18 cellular contexts compared by ENCODE assay signal in the genomic region with DNA sequence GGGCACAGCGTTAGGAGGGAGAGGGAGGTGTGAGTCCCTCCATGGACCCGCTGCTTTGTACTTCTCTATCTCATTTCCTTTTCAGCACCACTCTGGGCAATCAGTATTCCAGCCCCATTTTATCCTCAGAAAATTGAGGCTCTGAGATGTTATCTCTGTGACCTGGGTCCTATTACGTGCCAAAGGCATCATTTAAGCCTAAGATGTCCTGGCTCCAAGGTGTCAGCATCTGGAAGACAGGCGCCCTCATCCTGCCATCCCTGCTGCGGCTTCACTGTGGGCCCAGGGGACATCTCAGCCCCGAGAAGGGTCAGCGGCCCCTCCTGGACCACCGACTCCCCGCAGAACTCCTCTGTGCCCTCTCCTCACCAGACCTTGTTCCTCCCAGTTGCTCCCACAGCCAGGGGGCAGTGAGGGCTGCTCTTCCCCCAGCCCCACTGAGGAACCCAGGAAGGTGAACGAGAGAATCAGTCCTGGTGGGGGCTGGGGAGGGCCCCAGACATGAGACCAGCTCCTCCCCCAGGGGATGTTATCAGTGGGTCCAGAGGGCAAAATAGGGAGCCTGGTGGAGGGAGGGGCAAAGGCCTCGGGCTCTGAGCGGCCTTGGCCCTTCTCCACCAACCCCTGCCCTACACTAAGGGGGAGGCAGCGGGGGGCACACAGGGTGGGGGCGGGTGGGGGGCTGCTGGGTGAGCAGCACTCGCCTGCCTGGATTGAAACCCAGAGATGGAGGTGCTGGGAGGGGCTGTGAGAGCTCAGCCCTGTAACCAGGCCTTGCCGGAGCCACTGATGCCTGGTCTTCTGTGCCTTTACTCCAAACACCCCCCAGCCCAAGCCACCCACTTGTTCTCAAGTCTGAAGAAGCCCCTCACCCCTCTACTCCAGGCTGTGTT. TPM values are rescaled to one million over a fixed set of nuclear protein-coding genes. Genes with fewer than 3 reads are reported as not detected.
A peak's percentile ranks its signal among the peaks of the same experiment; 100 is the strongest.
DNase-seq lines count a peak whose midpoint lies in the region; TF ChIP-seq lines count a peak whose summit lies in the region.
"Had no signal": no experiment of that assay in that cellular context is flagged by ENCODE, and none has a peak within 500 bp of the region (broad histone marks: within the 10 kb centered on the region; RNA-seq: fewer than 3 reads in every experiment).

No MANE protein-coding gene starts in this region.

- H3K4me1 Mint-ChIP-seq in nephron progenitor cell = peaks cover 27% of the 10 kb centered on the region
- H3K4me1 Mint-ChIP-seq in activated T-helper 1 cell treated with anti-CD3 and anti-CD28 coated beads, Interleukin-12 subunit alpha, Interleukin-12 subunit beta, Interleukin-2, Interleukin-4 antibody, amounts not matched to agents 30 ng/mL and 10 ng/mL and 1 ng/mL, durations not matched to agents 14 hours and 24 hours and 36 hours (ENCODE audit: low read depth) = no peaks in the 10 kb centered on the region
- peaks cover 14% of the 10 kb centered on the region for H3K4me1 Mint-ChIP-seq in mesothelial cell of epicardium

- no peaks in the 10 kb centered on the region for H4K20me1 ChIP-seq in BLaER1

- DNase-seq in OCI-M1 (lab: John Stamatoyannopoulos, UW) = peak; percentile 39
- no peak for DNase-seq in nephron progenitor cell
- DNase-seq in activated T-helper 1 cell treated with anti-CD3 and anti-CD28 coated beads, Interleukin-12 subunit alpha, Interleukin-12 subunit beta, Interleukin-2, Interleukin-4 antibody, amounts not matched to agents 30 ng/mL and 10 ng/mL and 1 ng/mL, durations not matched to agents 14 hours and 24 hours and 36 hours (ENCODE audit: low spot score) = no peak
- DNase-seq in mesothelial cell of epicardium (ENCODE audit: low spot score in 2 of 2, unreplicated experiment in 2 of 2) = no peak
- no peak for DNase-seq in NCI-H2227 (lab: John Stamatoyannopoulos, UW; ENCODE audit: unreplicated experiment)
- no peak for DNase-seq in SHP77 treated with DMSO at 0.1 percent for 48 hours (lab: John Stamatoyannopoulos, UW)
- DNase-seq: CD4-positive, alpha-beta T cell; DMS79; MG63; NCI-H1092 treated with DMSO at 0.1 percent for 48 hours; NCI-H1694 treated with DMSO at 0.1 percent for 48 hours; NCI-H82; SHP77 had no signal

- no peaks in the 10 kb centered on the region for H3K9me3 Mint-ChIP-seq in nephron progenitor cell
- no peaks in the 10 kb centered on the region for H3K9me3 Mint-ChIP-seq in activated T-helper 1 cell treated with anti-CD3 and anti-CD28 coated beads, Interleukin-12 subunit alpha, Interleukin-12 subunit beta, Interleukin-2, Interleukin-4 antibody, amounts not matched to agents 30 ng/mL and 10 ng/mL and 1 ng/mL, durations not matched to agents 14 hours and 24 hours and 36 hours
- H3K9me3 Mint-ChIP-seq in mesothelial cell of epicardium = no peaks in the 10 kb centered on the region
- H3K9me3 Mint-ChIP-seq: CD4-positive, alpha-beta T cell had no signal

- H3K4me1 ChIP-seq in BLaER1 (peaks cover 15% of the 10 kb centered on the region), duodenal mucosa (ENCODE audit: control insufficient read depth in 1 of 2, insufficient read depth in 2 of 2, low read length in 2 of 2) (peaks cover 48 to 54% of the 10 kb centered on the region in 2 donors)
- H3K4me1 ChIP-seq: A549 had no signal

- H3K4me2 ChIP-seq in BLaER1 = peak overlapping the region; percentile 75
- H3K4me2 ChIP-seq: A549, KMS-11 had no signal

- H3K9ac ChIP-seq in BLaER1 (0 out of 2 replicates have a peak overlapping the region, but pooled peaks have one; percentile 45), duodenal mucosa (ENCODE audit: low read depth in 1 of 2, low read length in 2 of 2) (peak overlapping the region; percentile 32 to 42)
- H3K9ac ChIP-seq: KMS-11 had no signal

- H3K4me3 Mint-ChIP-seq in nephron progenitor cell = no peak overlapping the region
- H3K4me3 Mint-ChIP-seq in activated T-helper 1 cell treated with anti-CD3 and anti-CD28 coated beads, Interleukin-12 subunit alpha, Interleukin-12 subunit beta, Interleukin-2, Interleukin-4 antibody, amounts not matched to agents 30 ng/mL and 10 ng/mL and 1 ng/mL, durations not matched to agents 14 hours and 24 hours and 36 hours = no peak overlapping the region
- no peak overlapping the region for H3K4me3 Mint-ChIP-seq in mesothelial cell of epicardium
- H3K4me3 Mint-ChIP-seq: CD4-positive, alpha-beta T cell had no signal

- no peak overlapping the region for H3K4me3 ChIP-seq in BLaER1
- peak overlapping the region; percentile 21 to 42 for H3K4me3 ChIP-seq in duodenal mucosa (ENCODE audit: low read depth in 1 of 2, low read length in 2 of 2)
- H3K4me3 ChIP-seq: A549, MG63 had no signal

- H3K27ac ChIP-seq in BLaER1 (peak overlapping the region; percentile 41; the same call in 1 of the 2 replicates), duodenal mucosa (ENCODE audit: low read depth, low read length) (peak overlapping the region; percentile 49)
- H3K27ac ChIP-seq: A549, KMS-11 had no signal

- H3K27me3 ChIP-seq in BLaER1 = no peaks in the 10 kb centered on the region
- no peaks in the 10 kb centered on the region for H3K27me3 ChIP-seq in duodenal mucosa (ENCODE audit: control insufficient read depth in 1 of 2, insufficient read depth in 2 of 2, low read length in 2 of 2)
- H3K27me3 ChIP-seq: MG63 had no signal

- no peaks in the 10 kb centered on the region for H3K9me3 ChIP-seq in BLaER1
- no peaks in the 10 kb centered on the region for H3K9me3 ChIP-seq in duodenal mucosa (ENCODE audit: control insufficient read depth in 1 of 2, low read length in 2 of 2)
- H3K9me3 ChIP-seq: A549, MG63 had no signal

- H3K36me3 Mint-ChIP-seq in nephron progenitor cell (ENCODE audit: low read depth) (no peaks in the 10 kb centered on the region), mesothelial cell of epicardium (no peaks in the 10 kb centered on the region)
- H3K36me3 Mint-ChIP-seq in activated T-helper 1 cell treated with anti-CD3 and anti-CD28 coated beads, Interleukin-12 subunit alpha, Interleukin-12 subunit beta, Interleukin-2, Interleukin-4 antibody, amounts not matched to agents 30 ng/mL and 10 ng/mL and 1 ng/mL, durations not matched to agents 14 hours and 24 hours and 36 hours (ENCODE audit: low read depth) = no peaks in the 10 kb centered on the region

- H3K36me3 ChIP-seq in BLaER1 = no peaks in the 10 kb centered on the region
- no peaks in the 10 kb centered on the region for H3K36me3 ChIP-seq in duodenal mucosa (ENCODE audit: control insufficient read depth in 1 of 2, insufficient read depth in 2 of 2, low read length in 2 of 2)
- H3K36me3 ChIP-seq: MG63 had no signal

- H3K27me3 Mint-ChIP-seq in nephron progenitor cell (ENCODE audit: low read depth, poor library complexity) (peaks cover 14% of the 10 kb centered on the region), mesothelial cell of epicardium (ENCODE audit: low read depth) (no peaks in the 10 kb centered on the region)
- H3K27me3 Mint-ChIP-seq in activated T-helper 1 cell treated with anti-CD3 and anti-CD28 coated beads, Interleukin-12 subunit alpha, Interleukin-12 subunit beta, Interleukin-2, Interleukin-4 antibody, amounts not matched to agents 30 ng/mL and 10 ng/mL and 1 ng/mL, durations not matched to agents 14 hours and 24 hours and 36 hours (ENCODE audit: insufficient read depth) = peaks cover 7% of the 10 kb centered on the region
- H3K27me3 Mint-ChIP-seq: CD4-positive, alpha-beta T cell had no signal

- intact Hi-C loops in activated T-helper 1 cell treated with anti-CD3 and anti-CD28 coated beads, Interleukin-12 subunit alpha, Interleukin-12 subunit beta, Interleukin-2, Interleukin-4 antibody, amounts not matched to agents 30 ng/mL and 10 ng/mL and 1 ng/mL, durations not matched to agents 14 hours and 24 hours and 36 hours (cut with micrococcal nuclease) = no loop called here

- H3K27ac Mint-ChIP-seq in nephron progenitor cell = peak overlapping the region; percentile 78
- H3K27ac Mint-ChIP-seq in activated T-helper 1 cell treated with anti-CD3 and anti-CD28 coated beads, Interleukin-12 subunit alpha, Interleukin-12 subunit beta, Interleukin-2, Interleukin-4 antibody, amounts not matched to agents 30 ng/mL and 10 ng/mL and 1 ng/mL, durations not matched to agents 14 hours and 24 hours and 36 hours = no peak overlapping the region
- no peak overlapping the region for H3K27ac Mint-ChIP-seq in mesothelial cell of epicardium
- H3K27ac Mint-ChIP-seq: CD4-positive, alpha-beta T cell had no signal

- TF ChIP-seq CTCF in nephron progenitor cell (IDR thresholded peaks at IDR 0.05) (no peak), mesothelial cell of epicardium (IDR thresholded peaks at IDR 0.05; ENCODE audit: unreplicated experiment) (no peak)

RNA-seq across cellular contexts. Expression of a gene that starts 0.8 kb away (rescaled TPM):
- total RNA-seq in activated T-helper 1 cell treated with anti-CD3 and anti-CD28 coated beads, Interleukin-12 subunit alpha, Interleukin-12 subunit beta, Interleukin-2, Interleukin-4 antibody, amounts not matched to agents 30 ng/mL and 10 ng/mL and 1 ng/mL, durations not matched to agents 14 hours and 24 hours and 36 hours = not detected in 2 replicates
- total RNA-seq in mesothelial cell of epicardium = not detected in 3 replicates
- total RNA-seq: CD4-positive, alpha-beta T cell; NCI-H460 had no signal

RNA-seq across cellular contexts. Expression of a gene that starts 5.8 kb away (rescaled TPM):
- total RNA-seq in activated T-helper 1 cell treated with anti-CD3 and anti-CD28 coated beads, Interleukin-12 subunit alpha, Interleukin-12 subunit beta, Interleukin-2, Interleukin-4 antibody, amounts not matched to agents 30 ng/mL and 10 ng/mL and 1 ng/mL, durations not matched to agents 14 hours and 24 hours and 36 hours = not detected in 2 replicates
- not detected in 3 replicates for total RNA-seq in mesothelial cell of epicardium
- total RNA-seq: CD4-positive, alpha-beta T cell; NCI-H460 had no signal

RNA-seq across cellular contexts. Expression of a gene that starts 8.5 kb away (rescaled TPM):
- total RNA-seq in activated T-helper 1 cell treated with anti-CD3 and anti-CD28 coated beads, Interleukin-12 subunit alpha, Interleukin-12 subunit beta, Interleukin-2, Interleukin-4 antibody, amounts not matched to agents 30 ng/mL and 10 ng/mL and 1 ng/mL, durations not matched to agents 14 hours and 24 hours and 36 hours = 0.22 TPM in 1 of 2 replicates, not detected in the other
- total RNA-seq in mesothelial cell of epicardium = 0.65 to 1.1 TPM (median 0.75 TPM) in 3 replicates
- total RNA-seq: NCI-H460 had no signal

RNA-seq across cellular contexts. Expression of a gene that starts 37.2 kb away (rescaled TPM):
- total RNA-seq in activated T-helper 1 cell treated with anti-CD3 and anti-CD28 coated beads, Interleukin-12 subunit alpha, Interleukin-12 subunit beta, Interleukin-2, Interleukin-4 antibody, amounts not matched to agents 30 ng/mL and 10 ng/mL and 1 ng/mL, durations not matched to agents 14 hours and 24 hours and 36 hours = not detected in 2 replicates
- not detected in 3 replicates for total RNA-seq in mesothelial cell of epicardium
- total RNA-seq: CD4-positive, alpha-beta T cell; NCI-H460 had no signal

RNA-seq across cellular contexts. Expression of a gene that starts 41.1 kb away (rescaled TPM):
- total RNA-seq in activated T-helper 1 cell treated with anti-CD3 and anti-CD28 coated beads, Interleukin-12 subunit alpha, Interleukin-12 subunit beta, Interleukin-2, Interleukin-4 antibody, amounts not matched to agents 30 ng/mL and 10 ng/mL and 1 ng/mL, durations not matched to agents 14 hours and 24 hours and 36 hours = 104 TPM in 2 replicates
- total RNA-seq in mesothelial cell of epicardium = 39.1 to 41.5 TPM (median 40.9 TPM) in 3 replicates
